Comparison of ENCODE assay signal across 20 cellular contexts in genomic region chr3:90184861-90185260, GRCh38.
A peak's percentile ranks its signal among the peaks of the same experiment; 100 is the strongest.
DNase-seq lines count a peak whose midpoint lies in the region; ATAC-seq, FAIRE-seq and TF ChIP-seq lines count a peak whose summit lies in the region.
"Had no signal": no experiment of that assay in that cellular context is flagged by ENCODE, and none has a peak within 500 bp of the region (broad histone marks: within the 10 kb centered on the region; RNA-seq: fewer than 3 reads in every experiment).

No MANE protein-coding gene starts in this region.

- ATAC-seq in SK-N-SH treated with all-trans-retinoic acid at 6 μM for 48 hours, result peak; percentile 53
- ATAC-seq: naive thymus-derived CD4-positive, alpha-beta T cell; right lobe of liver had no signal

- no peak overlapping the region for H3K4me3 ChIP-seq in retinal pigment epithelial cell (ENCODE audit: low read length)
- H3K4me3 ChIP-seq: right lobe of liver, stomach had no signal

- DNase-seq in H54 (ENCODE audit: insufficient read length, low spot score) (no peak), fibroblast of peridontal ligament (ENCODE audit: extremely low read depth) (peak; percentile 40), retinal pigment epithelial cell (ENCODE audit: low read depth) (peak; percentile 59), dermis blood vessel endothelial cell (no peak), NCI-H187 treated with DMSO at 0.1 percent for 48 hours (lab: John Stamatoyannopoulos, UW) (no peak), NCI-H345 (lab: John Stamatoyannopoulos, UW) (no peak), NCI-H82 (lab: John Stamatoyannopoulos, UW) (no peak)
- DNase-seq: activated naive CD8-positive, alpha-beta T cell treated with anti-CD3 and anti-CD28 coated beads for 36 hours; CD4-positive, CD25-positive, alpha-beta regulatory T cell; GF-D8; kidney; naive thymus-derived CD4-positive, alpha-beta T cell; NCI-H146; NCI-H69; right lobe of liver; Right ventricle myocardium superior; stomach had no signal

- TF ChIP-seq POLR2A in H54 (IDR thresholded peaks at IDR 0.05; ENCODE audit: low read depth, low read length), result no peak

- TF ChIP-seq CTCF in retinal pigment epithelial cell (conservative IDR thresholded peaks at IDR 0.05; ENCODE audit: low read depth, low read length), result no peak

- FAIRE-seq in H54 (lab: Jason Lieb, UNC), result peak; percentile 96
- FAIRE-seq: colon, GM18507, kidney had no signal

TF ChIP-seq in SK-N-SH treated with all-trans-retinoic acid at 6 μM for 48 hours, 23 proteins besides CTCF, POLR2A, EP300 and RAD21:
- TF ChIP-seq ZFP30 (CRISPR knock-in tag; IDR thresholded peaks at IDR 0.05) (no peak), ISL1 (CRISPR knock-in tag; IDR thresholded peaks at IDR 0.05) (no peak), ESRRG (CRISPR knock-in tag; IDR thresholded peaks at IDR 0.05) (no peak), ZC3H10 (CRISPR knock-in tag; IDR thresholded peaks at IDR 0.05) (no peak), BACH2 (CRISPR knock-in tag; IDR thresholded peaks at IDR 0.05; ENCODE audit: borderline replicate concordance) (no peak), GLIS3 (CRISPR knock-in tag; IDR thresholded peaks at IDR 0.05) (no peak), TOX (CRISPR knock-in tag; IDR thresholded peaks at IDR 0.05; ENCODE audit: borderline replicate concordance) (no peak), ARNTL (CRISPR knock-in tag; IDR thresholded peaks at IDR 0.05; ENCODE audit: borderline replicate concordance, low read depth) (no peak), PATZ1 (CRISPR knock-in tag; IDR thresholded peaks at IDR 0.05; ENCODE audit: borderline replicate concordance) (no peak), POU6F1 (CRISPR knock-in tag; IDR thresholded peaks at IDR 0.05; ENCODE audit: borderline replicate concordance, low read depth) (no peak), ZFP3 (CRISPR knock-in tag; IDR thresholded peaks at IDR 0.05) (no peak), PPARA (CRISPR knock-in tag; IDR thresholded peaks at IDR 0.05; ENCODE audit: borderline replicate concordance) (no peak)

Comparison
In these comparisons a context has a peak if more than half of its experiments do, and no peak if none do; other contexts are left out.
1. DNase-seq: peak in fibroblast of peridontal ligament (single experiment) and retinal pigment epithelial cell (single experiment); none in H54 (single experiment), dermis blood vessel endothelial cell (single experiment), NCI-H187 treated with DMSO at 0.1 percent for 48 hours (single experiment), NCI-H345 (single experiment) and NCI-H82 (single experiment).